ENCODE assay signal across 11 cellular contexts in the genomic region with DNA sequence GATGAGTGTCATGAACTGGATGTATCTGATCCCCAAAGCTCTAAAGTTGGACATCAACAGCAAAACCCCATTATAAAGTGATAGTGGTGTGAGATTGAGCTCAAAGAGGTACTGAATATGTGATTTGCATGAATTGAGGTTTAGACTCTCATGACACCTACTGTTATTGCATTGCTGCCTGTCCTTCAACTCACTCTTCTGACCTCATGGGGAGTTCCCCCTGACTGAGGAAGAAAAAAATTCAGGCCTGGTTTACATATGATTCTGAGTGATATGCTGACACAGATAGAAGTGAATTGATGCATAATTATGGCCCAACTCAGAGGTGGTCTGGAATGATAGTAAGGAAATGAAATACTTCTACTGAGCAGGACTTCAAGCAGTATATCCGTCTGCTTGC.
DNase-seq lines count a peak whose midpoint lies in the region; ATAC-seq, FAIRE-seq and TF ChIP-seq lines count a peak whose summit lies in the region.
"Had no signal": no experiment of that assay in that cellular context is flagged by ENCODE, and none has a peak within 500 bp of the region (broad histone marks: within the 10 kb centered on the region; RNA-seq: fewer than 3 reads in every experiment).

No MANE protein-coding gene starts in this region.

- peak overlapping the region; percentile 43 to 86 (median 79) for H3K27ac Mint-ChIP-seq in CD8-positive, alpha-beta memory T cell
- no peak overlapping the region for H3K27ac Mint-ChIP-seq in activated T-helper 1 cell treated with anti-CD3 and anti-CD28 coated beads, Interleukin-12 subunit alpha, Interleukin-12 subunit beta, Interleukin-2, Interleukin-4 antibody, amounts not matched to agents 30 ng/mL and 10 ng/mL and 1 ng/mL, durations not matched to agents 14 hours and 24 hours and 36 hours
- H3K27ac Mint-ChIP-seq in neural progenitor cell: no peak overlapping the region

- H3K27ac ChIP-seq in CD8-positive, alpha-beta memory T cell (ENCODE audit: low read depth, low read length): no peak overlapping the region
- no peak overlapping the region for H3K27ac ChIP-seq in neural progenitor cell

- no peaks in the 10 kb centered on the region for H3K27me3 ChIP-seq in CD8-positive, alpha-beta memory T cell (ENCODE audit: insufficient read depth, low read length, poor library complexity, severe bottlenecking)
- H3K27me3 ChIP-seq in neural progenitor cell: no peaks in the 10 kb centered on the region

- peak in 2 of 5 donors; percentile 30 to 40 for DNase-seq in CD8-positive, alpha-beta memory T cell
- DNase-seq in GM19239 (ENCODE audit: insufficient read length, low spot score): peak; percentile 48
- DNase-seq in activated T-helper 1 cell treated with anti-CD3 and anti-CD28 coated beads, Interleukin-12 subunit alpha, Interleukin-12 subunit beta, Interleukin-2, Interleukin-4 antibody, amounts not matched to agents 30 ng/mL and 10 ng/mL and 1 ng/mL, durations not matched to agents 14 hours and 24 hours and 36 hours (ENCODE audit: low spot score): peak; percentile 10
- DNase-seq in MV-4-11 (lab: John Stamatoyannopoulos, UW): no peak
- no peak for DNase-seq in activated CD8-positive, alpha-beta memory T cell treated with anti-CD3 and anti-CD28 coated beads, Interleukin-2, amount 50 U/mL, for 48 hours
- no peak for DNase-seq in neural progenitor cell (ENCODE audit: low spot score)
- no peak for DNase-seq in NCI-H748 treated with DMSO at 0.1 percent for 48 hours (lab: John Stamatoyannopoulos, UW)
- DNase-seq: DMS79 treated with DMSO at 0.1 percent for 48 hours, posterior cingulate gyrus had no signal

- no peaks in the 10 kb centered on the region for H3K79me2 ChIP-seq in neural progenitor cell (ENCODE audit: low read depth)

- no peaks in the 10 kb centered on the region for H3K4me1 ChIP-seq in CD8-positive, alpha-beta memory T cell (ENCODE audit: insufficient read depth, low read length)
- peaks cover 7% of the 10 kb centered on the region for H3K4me1 ChIP-seq in neural progenitor cell

- peaks cover 0 to 4% (median 0%) of the 10 kb centered on the region in 5 donors for H3K9me3 Mint-ChIP-seq in CD8-positive, alpha-beta memory T cell
- H3K9me3 Mint-ChIP-seq in activated T-helper 1 cell treated with anti-CD3 and anti-CD28 coated beads, Interleukin-12 subunit alpha, Interleukin-12 subunit beta, Interleukin-2, Interleukin-4 antibody, amounts not matched to agents 30 ng/mL and 10 ng/mL and 1 ng/mL, durations not matched to agents 14 hours and 24 hours and 36 hours: no peaks in the 10 kb centered on the region
- no peaks in the 10 kb centered on the region for H3K9me3 Mint-ChIP-seq in neural progenitor cell

- H2AFZ ChIP-seq in neural progenitor cell (replicated peaks): no peak overlapping the region

- H3K27me3 Mint-ChIP-seq in CD8-positive, alpha-beta memory T cell: no peaks in the 10 kb centered on the region
- peaks cover 4% of the 10 kb centered on the region for H3K27me3 Mint-ChIP-seq in activated T-helper 1 cell treated with anti-CD3 and anti-CD28 coated beads, Interleukin-12 subunit alpha, Interleukin-12 subunit beta, Interleukin-2, Interleukin-4 antibody, amounts not matched to agents 30 ng/mL and 10 ng/mL and 1 ng/mL, durations not matched to agents 14 hours and 24 hours and 36 hours (ENCODE audit: insufficient read depth)
- H3K27me3 Mint-ChIP-seq in neural progenitor cell (ENCODE audit: insufficient read depth, low read depth): no peaks in the 10 kb centered on the region

- H3K9me3 ChIP-seq in CD8-positive, alpha-beta memory T cell (ENCODE audit: low read length): no peaks in the 10 kb centered on the region
- H3K9me3 ChIP-seq in neural progenitor cell (ENCODE audit: low read depth): no peaks in the 10 kb centered on the region

- POLR2A ChIA-PET in CD8-positive, alpha-beta memory T cell (lab: Charles Lee): no interaction called here

- H4K20me1 ChIP-seq in neural progenitor cell (ENCODE audit: low read depth): no peaks in the 10 kb centered on the region

- peak; percentile 99 for ATAC-seq in HG02943 (IDR thresholded peaks at IDR 0.05; ENCODE audit: low read depth, unreplicated experiment)
- ATAC-seq: Right ventricle myocardium inferior had no signal

- FAIRE-seq in GM19239 (lab: Jason Lieb, UNC): peak; percentile 91

- CTCF ChIA-PET in CD8-positive, alpha-beta memory T cell (lab: Charles Lee): no interaction called here

- no peaks in the 10 kb centered on the region for H3F3A ChIP-seq in neural progenitor cell (ENCODE audit: low read depth)

- intact Hi-C loops in activated T-helper 1 cell treated with anti-CD3 and anti-CD28 coated beads, Interleukin-12 subunit alpha, Interleukin-12 subunit beta, Interleukin-2, Interleukin-4 antibody, amounts not matched to agents 30 ng/mL and 10 ng/mL and 1 ng/mL, durations not matched to agents 14 hours and 24 hours and 36 hours (cut with micrococcal nuclease): loop anchor here (1.0 kb wide), 3 partner anchors 22 to 76 kb away; a partner anchor contains a TSS

- no peaks in the 10 kb centered on the region for H3K36me3 ChIP-seq in CD8-positive, alpha-beta memory T cell (ENCODE audit: insufficient read depth, low read length)
- no peaks in the 10 kb centered on the region for H3K36me3 ChIP-seq in neural progenitor cell

- H3K4me3 ChIP-seq in CD8-positive, alpha-beta memory T cell (ENCODE audit: low read length): no peak overlapping the region
- H3K4me3 ChIP-seq in neural progenitor cell: no peak overlapping the region

- H3K36me3 Mint-ChIP-seq in CD8-positive, alpha-beta memory T cell: no peaks in the 10 kb centered on the region
- H3K36me3 Mint-ChIP-seq in activated T-helper 1 cell treated with anti-CD3 and anti-CD28 coated beads, Interleukin-12 subunit alpha, Interleukin-12 subunit beta, Interleukin-2, Interleukin-4 antibody, amounts not matched to agents 30 ng/mL and 10 ng/mL and 1 ng/mL, durations not matched to agents 14 hours and 24 hours and 36 hours (ENCODE audit: low read depth): no peaks in the 10 kb centered on the region
- H3K36me3 Mint-ChIP-seq in neural progenitor cell: no peaks in the 10 kb centered on the region

- no peak for TF ChIP-seq CTCF in neural progenitor cell (IDR thresholded peaks at IDR 0.05)

- H3K9ac ChIP-seq in neural progenitor cell: no peak overlapping the region

- H3K4me2 ChIP-seq in neural progenitor cell: no peak overlapping the region

- H3K4me3 Mint-ChIP-seq in CD8-positive, alpha-beta memory T cell: no peak overlapping the region
- H3K4me3 Mint-ChIP-seq in activated T-helper 1 cell treated with anti-CD3 and anti-CD28 coated beads, Interleukin-12 subunit alpha, Interleukin-12 subunit beta, Interleukin-2, Interleukin-4 antibody, amounts not matched to agents 30 ng/mL and 10 ng/mL and 1 ng/mL, durations not matched to agents 14 hours and 24 hours and 36 hours: no peak overlapping the region
- no peak overlapping the region for H3K4me3 Mint-ChIP-seq in neural progenitor cell

- H3K4me1 Mint-ChIP-seq in CD8-positive, alpha-beta memory T cell: peaks cover 26 to 38% (median 37%) of the 10 kb centered on the region in 3 donors
- H3K4me1 Mint-ChIP-seq in activated T-helper 1 cell treated with anti-CD3 and anti-CD28 coated beads, Interleukin-12 subunit alpha, Interleukin-12 subunit beta, Interleukin-2, Interleukin-4 antibody, amounts not matched to agents 30 ng/mL and 10 ng/mL and 1 ng/mL, durations not matched to agents 14 hours and 24 hours and 36 hours (ENCODE audit: low read depth): peaks cover 21% of the 10 kb centered on the region
- no peaks in the 10 kb centered on the region for H3K4me1 Mint-ChIP-seq in neural progenitor cell

Comparison
In these comparisons a context has a peak if more than half of its experiments do, and no peak if none do; other contexts are left out.
1. DNase-seq: peak in GM19239 (single experiment) and activated T-helper 1 cell treated with anti-CD3 and anti-CD28 coated beads, Interleukin-12 subunit alpha, Interleukin-12 subunit beta, Interleukin-2, Interleukin-4 antibody, amounts not matched to agents 30 ng/mL and 10 ng/mL and 1 ng/mL, durations not matched to agents 14 hours and 24 hours and 36 hours (single experiment); none in MV-4-11 (single experiment), activated CD8-positive, alpha-beta memory T cell treated with anti-CD3 and anti-CD28 coated beads, Interleukin-2, amount 50 U/mL, for 48 hours (single experiment), neural progenitor cell (single experiment) and NCI-H748 treated with DMSO at 0.1 percent for 48 hours (single experiment).
2. H3K27ac Mint-ChIP-seq: peak in CD8-positive, alpha-beta memory T cell (8 of 8); none in activated T-helper 1 cell treated with anti-CD3 and anti-CD28 coated beads, Interleukin-12 subunit alpha, Interleukin-12 subunit beta, Interleukin-2, Interleukin-4 antibody, amounts not matched to agents 30 ng/mL and 10 ng/mL and 1 ng/mL, durations not matched to agents 14 hours and 24 hours and 36 hours (single experiment) and neural progenitor cell (single experiment).